In genomic region chr20:3471397-3472021, GRCh38 we compare ENCODE assay signal across 8 cellular contexts. TPM values are rescaled to one million over a fixed set of nuclear protein-coding genes. Genes with fewer than 3 reads are reported as not detected.
DNase-seq lines count a peak whose midpoint lies in the region; FAIRE-seq and TF ChIP-seq lines count a peak whose summit lies in the region.

No MANE protein-coding gene starts in this region.

- H3K36me3 ChIP-seq in CD4-positive, alpha-beta memory T cell (ENCODE audit: insufficient read depth, low read length) = no peaks in the 10 kb centered on the region
- H3K36me3 ChIP-seq in H7 (replicated peaks; ENCODE audit: control insufficient read depth, insufficient read depth, low read length) = no peaks in the 10 kb centered on the region
- no peaks in the 10 kb centered on the region for H3K36me3 ChIP-seq in right atrium auricular region

- H3K27ac Mint-ChIP-seq in CD4-positive, alpha-beta memory T cell = peak overlapping the region; percentile 73 to 96 (median 88)

- TF ChIP-seq CTCF in WI38 (IDR thresholded peaks at IDR 0.05; ENCODE audit: low read depth, low read length) = no peak
- TF ChIP-seq CTCF in right atrium auricular region (IDR thresholded peaks at IDR 0.05) = no peak

- H3K4me3 Mint-ChIP-seq in CD4-positive, alpha-beta memory T cell = peak overlapping the region; percentile 90 to 96 (median 94)

- peaks cover 25% of the 10 kb centered on the region for H3K4me1 ChIP-seq in CD4-positive, alpha-beta memory T cell (ENCODE audit: insufficient read depth, low read length)
- H3K4me1 ChIP-seq in right atrium auricular region = peaks cover 0 to 36% of the 10 kb centered on the region in 2 donors

- H3K4me3 ChIP-seq in CD4-positive, alpha-beta memory T cell (ENCODE audit: low read length in 2 of 2) = peak overlapping the region; percentile 66 to 67
- H3K4me3 ChIP-seq in H7 (ENCODE audit: insufficient read depth, low read depth, low read length) (peak overlapping the region; percentile 81), WI38 (ENCODE audit: low read depth, low read length) (peak overlapping the region; percentile 92), right atrium auricular region (peak overlapping the region; percentile 95 to 99), skeletal muscle cell (ENCODE audit: low read depth, low read length) (peak overlapping the region; percentile 85)

- peaks cover 0 to 4% of the 10 kb centered on the region in 2 donors for H3K36me3 Mint-ChIP-seq in CD4-positive, alpha-beta memory T cell

- H3K9me3 Mint-ChIP-seq in CD4-positive, alpha-beta memory T cell = no peaks in the 10 kb centered on the region

- POLR2A ChIA-PET in CD4-positive, alpha-beta memory T cell (lab: Charles Lee; ENCODE audit: partially characterized antibody) = interaction anchor here (4.2 kb wide), 1 partner anchor 64 kb away, joined by 28 read pairs; the partner anchor contains the start of gene DNAAF9

- intact Hi-C loops in CD4-positive, alpha-beta memory T cell (cut with micrococcal nuclease) = loop anchor here (1.0 kb wide), 1 partner anchor 64 kb away; the partner anchor contains the start of gene DNAAF9

- H3K27me3 Mint-ChIP-seq in CD4-positive, alpha-beta memory T cell = peaks cover 0 to 1% of the 10 kb centered on the region in 2 donors

- H3K4me1 Mint-ChIP-seq in CD4-positive, alpha-beta memory T cell = peaks cover 26 to 45% (median 34%) of the 10 kb centered on the region in 4 donors

- peak in 2 of 5 donors; percentile 2 to 8 for DNase-seq in CD4-positive, alpha-beta memory T cell
- peak; percentile 48 for DNase-seq in H7
- DNase-seq in right atrium auricular region (ENCODE audit: low spot score) = peak; percentile 59
- DNase-seq in skeletal muscle cell (ENCODE audit: low read depth) = no peak
- DNase-seq in NCI-H345 treated with DMSO at 0.1 percent for 48 hours (lab: John Stamatoyannopoulos, UW; ENCODE audit: unreplicated experiment) = no peak
- DNase-seq in RCC 7860 (ENCODE audit: low spot score) = no peak
- no peak for DNase-seq in activated gamma-delta T cell treated with Interleukin-2 at 50 U/mL for 16 hours

- no peak for FAIRE-seq in RCC 7860 (lab: Jason Lieb, UNC)

- H3K27ac ChIP-seq in CD4-positive, alpha-beta memory T cell (ENCODE audit: low read depth, low read length) = peak overlapping the region; percentile 51
- peak overlapping the region; percentile 85 to 91 for H3K27ac ChIP-seq in right atrium auricular region

- H3K9me3 ChIP-seq in CD4-positive, alpha-beta memory T cell (ENCODE audit: control insufficient read depth in 1 of 2, low read length in 2 of 2) = no peaks in the 10 kb centered on the region
- no peaks in the 10 kb centered on the region for H3K9me3 ChIP-seq in right atrium auricular region

- H3K27me3 ChIP-seq in CD4-positive, alpha-beta memory T cell (ENCODE audit: insufficient read depth, low read length) = peaks cover under 1% of the 10 kb centered on the region
- H3K27me3 ChIP-seq in H7 (ENCODE audit: control insufficient read depth, insufficient read depth, low read length) (peaks cover 11% of the 10 kb centered on the region), right atrium auricular region (no peaks in the 10 kb centered on the region)

- CTCF ChIA-PET in CD4-positive, alpha-beta memory T cell (lab: Charles Lee; ENCODE audit: partially characterized antibody) = interaction anchor here (2.0 kb wide), 1 partner anchor 13 kb away, joined by 4 read pairs; no protein-coding TSS in a partner anchor

RNA-seq across cellular contexts. Expression of gene ATRN, which starts 0.7 kb away (rescaled TPM):
- total RNA-seq in CD4-positive, alpha-beta memory T cell = 10 to 100 TPM; 12.4 to 12.5 TPM
- polyA plus RNA-seq in CD4-positive, alpha-beta memory T cell = 1 to 10 TPM; 4.0 to 7.8 TPM
- total RNA-seq in H7 (2014; rRNA removed; shearing (Covaris generic)) = 11.5 and 15.1 TPM in 2 replicates
- total RNA-seq in right atrium auricular region = 10 to 100 TPM; 22.5 to 28.1 TPM

Comparison
In these comparisons a context has a peak if more than half of its experiments do, and no peak if none do; other contexts are left out.
1. DNase-seq: peak in H7 (single experiment) and right atrium auricular region (single experiment); none in skeletal muscle cell (single experiment), NCI-H345 treated with DMSO at 0.1 percent for 48 hours (single experiment), RCC 7860 (single experiment) and activated gamma-delta T cell treated with Interleukin-2 at 50 U/mL for 16 hours (single experiment).
2. Peak in every context shown above with its lines, with median percentiles within 50 percentile points of each other: H3K4me3 ChIP-seq.